Comparison of ENCODE assay signal across 8 cellular contexts in the genomic region with DNA sequence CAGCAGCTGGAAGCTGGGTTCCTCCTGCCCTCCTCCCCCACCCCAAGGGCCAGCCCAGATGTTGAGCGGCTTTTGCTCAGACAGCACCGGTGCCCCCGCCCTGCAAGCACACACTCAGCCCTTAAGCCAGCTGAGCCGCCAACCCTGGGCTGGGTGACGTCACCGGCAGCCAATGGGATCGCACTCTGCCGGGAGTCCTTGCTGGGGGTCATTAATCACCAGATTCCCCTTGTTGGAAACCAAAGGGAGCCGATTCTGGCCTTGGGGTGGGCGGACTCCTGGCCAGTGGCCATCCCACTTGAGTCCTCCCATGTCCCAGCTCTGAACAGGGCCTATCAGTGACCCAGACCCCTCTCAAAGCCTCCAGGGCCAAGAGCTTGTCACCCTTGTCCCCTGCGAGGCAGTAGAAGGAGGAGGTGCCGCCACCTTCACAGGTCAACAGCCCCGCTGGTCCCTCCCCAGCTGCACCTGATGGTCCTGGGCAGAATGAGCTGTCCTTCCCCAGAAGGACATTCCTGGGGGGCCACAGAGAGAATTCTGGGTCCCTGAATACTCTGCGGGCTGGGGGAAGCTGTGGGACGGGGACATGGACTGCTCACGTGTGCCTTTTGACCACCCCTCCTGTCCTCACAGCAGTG. TPM values are rescaled to one million over a fixed set of nuclear protein-coding genes. Genes with fewer than 3 reads are reported as not detected.
DNase-seq lines count a peak whose midpoint lies in the region; ATAC-seq and TF ChIP-seq lines count a peak whose summit lies in the region.

No MANE protein-coding gene starts in this region.

- H3K4me1 ChIP-seq in endodermal cell (ENCODE audit: control insufficient read depth, insufficient read depth, low read length): peaks cover 17% of the 10 kb centered on the region
- H3K4me1 ChIP-seq in muscle layer of colon (ENCODE audit: insufficient read depth, low read length): peaks cover 27% of the 10 kb centered on the region

- H3K9me3 Mint-ChIP-seq in endodermal cell: no peaks in the 10 kb centered on the region
- no peaks in the 10 kb centered on the region for H3K9me3 Mint-ChIP-seq in stimulated activated naive B cell treated with anti-CD40 and anti-IgM and Interleukin-4, amounts not matched to agents 10 μg/mL and 1 μg/mL and 100 μg/mL, for 72 hours

- no peak for TF ChIP-seq CTCF in endodermal cell (conservative IDR thresholded peaks at IDR 0.05)

- H3K27ac Mint-ChIP-seq in endodermal cell: no peak overlapping the region
- H3K27ac Mint-ChIP-seq in stimulated activated naive B cell treated with anti-CD40 and anti-IgM and Interleukin-4, amounts not matched to agents 10 μg/mL and 1 μg/mL and 100 μg/mL, for 72 hours: no peak overlapping the region

- H3K9me3 ChIP-seq in endodermal cell (ENCODE audit: control insufficient read depth, low read length) (no peaks in the 10 kb centered on the region), muscle layer of colon (ENCODE audit: low read length) (no peaks in the 10 kb centered on the region)

- H3K4me3 Mint-ChIP-seq in endodermal cell: no peak overlapping the region
- H3K4me3 Mint-ChIP-seq in stimulated activated naive B cell treated with anti-CD40 and anti-IgM and Interleukin-4, amounts not matched to agents 10 μg/mL and 1 μg/mL and 100 μg/mL, for 72 hours: no peak overlapping the region

- peaks cover 20% of the 10 kb centered on the region for H3K4me1 Mint-ChIP-seq in endodermal cell
- H3K4me1 Mint-ChIP-seq in stimulated activated naive B cell treated with anti-CD40 and anti-IgM and Interleukin-4, amounts not matched to agents 10 μg/mL and 1 μg/mL and 100 μg/mL, for 72 hours: peaks cover 3 to 12% of the 10 kb centered on the region in 2 donors

- H3K9ac ChIP-seq in endodermal cell (ENCODE audit: extremely low read depth, low read length, poor library complexity, severe bottlenecking) (no peak overlapping the region), muscle layer of colon (ENCODE audit: low read length) (no peak overlapping the region)

- H3K4me3 ChIP-seq in endodermal cell (ENCODE audit: low read length): no peak overlapping the region
- peak overlapping the region; percentile 11 to 24 for H3K4me3 ChIP-seq in muscle layer of colon (ENCODE audit: low read depth in 1 of 2, low read length in 2 of 2)

- no peaks in the 10 kb centered on the region for H3K36me3 ChIP-seq in endodermal cell (ENCODE audit: control insufficient read depth, insufficient read depth, low read length)
- H3K36me3 ChIP-seq in muscle layer of colon (ENCODE audit: insufficient read depth, low read length): peaks cover 11% of the 10 kb centered on the region

- no peaks in the 10 kb centered on the region for H3K36me3 Mint-ChIP-seq in endodermal cell (ENCODE audit: low read depth)
- no peaks in the 10 kb centered on the region for H3K36me3 Mint-ChIP-seq in stimulated activated naive B cell treated with anti-CD40 and anti-IgM and Interleukin-4, amounts not matched to agents 10 μg/mL and 1 μg/mL and 100 μg/mL, for 72 hours

- H3K27me3 Mint-ChIP-seq in endodermal cell (ENCODE audit: insufficient read depth): peaks cover 2% of the 10 kb centered on the region
- H3K27me3 Mint-ChIP-seq in stimulated activated naive B cell treated with anti-CD40 and anti-IgM and Interleukin-4, amounts not matched to agents 10 μg/mL and 1 μg/mL and 100 μg/mL, for 72 hours: peaks cover 35 to 91% of the 10 kb centered on the region in 2 donors

- H3K27me3 ChIP-seq in endodermal cell (ENCODE audit: control insufficient read depth, insufficient read depth, low read length, poor library complexity, severe bottlenecking): no peaks in the 10 kb centered on the region
- no peaks in the 10 kb centered on the region for H3K27me3 ChIP-seq in muscle layer of colon (ENCODE audit: control insufficient read depth in 1 of 2, insufficient read depth in 2 of 2, low read length in 2 of 2)

- ATAC-seq in stimulated activated naive B cell treated with anti-CD40 and anti-IgM and Interleukin-4, amounts not matched to agents 10 μg/mL and 1 μg/mL and 100 μg/mL, for 72 hours (replicated peaks): no peak
- no peak for ATAC-seq in HG02870 (IDR thresholded peaks at IDR 0.05; ENCODE audit: unreplicated experiment)

- DNase-seq in D341Med (ENCODE audit: low spot score) (peak; percentile 94), NCI-H226 (peak; percentile 85), endodermal cell (peak; percentile 92), NCI-H1048 (lab: John Stamatoyannopoulos, UW) (no peak)
- no peak for DNase-seq in stimulated activated naive B cell treated with anti-CD40 and anti-IgM and Interleukin-4, amounts not matched to agents 10 μg/mL and 1 μg/mL and 100 μg/mL, for 72 hours
- DNase-seq in stimulated activated CD4-positive, alpha-beta T cell treated with anti-CD3 and anti-CD28 coated beads, Interleukin-4, amount 100 ng/mL, for 24 hours: no peak

- H3K27ac ChIP-seq in endodermal cell (ENCODE audit: low read depth, low read length): peak overlapping the region; percentile 51
- H3K27ac ChIP-seq in muscle layer of colon (ENCODE audit: low read depth, low read length): peak overlapping the region; percentile 74

- WGBS in endodermal cell (ENCODE audit: insufficient coverage in 1 of 2, insufficient read length in 1 of 2), 2 experiments: 47 to 68% methylated on average over 8 to 16 of the region's 16 CpGs

RNA-seq across cellular contexts. Expression of gene DUSP8, which starts 7.4 kb away (rescaled TPM):
- 1 to 10 TPM; 4.7 to 7.0 TPM for total RNA-seq in endodermal cell
- polyA plus RNA-seq in endodermal cell (2013, experiment 1 of 2): 13.7 TPM
- 7.4 TPM for polyA plus RNA-seq in endodermal cell (2013, experiment 2 of 2)

RNA-seq across cellular contexts. Expression of gene KRTAP5-1, which starts 20.4 kb away (rescaled TPM):
- total RNA-seq in endodermal cell: not detected
- polyA plus RNA-seq in endodermal cell (2013, experiment 1 of 2): not detected
- not detected for polyA plus RNA-seq in endodermal cell (2013, experiment 2 of 2)

RNA-seq across cellular contexts. Expression of gene KRTAP5-2, which starts 33.4 kb away (rescaled TPM):
- not detected for total RNA-seq in endodermal cell
- polyA plus RNA-seq in endodermal cell (2013, experiment 1 of 2): not detected
- polyA plus RNA-seq in endodermal cell (2013, experiment 2 of 2): not detected

RNA-seq across cellular contexts. Expression of gene KRTAP5-3, which starts 43.6 kb away (rescaled TPM):
- total RNA-seq in endodermal cell: not detected
- polyA plus RNA-seq in endodermal cell (2013, experiment 1 of 2): not detected
- not detected for polyA plus RNA-seq in endodermal cell (2013, experiment 2 of 2)

RNA-seq across cellular contexts. Expression of gene KRTAP5-4, which starts 57.3 kb away (rescaled TPM):
- total RNA-seq in endodermal cell: not detected
- not detected for polyA plus RNA-seq in endodermal cell (2013, experiment 1 of 2)
- polyA plus RNA-seq in endodermal cell (2013, experiment 2 of 2): not detected

Comparison
In these comparisons a context has a peak if more than half of its experiments do, and no peak if none do; other contexts are left out.
1. DNase-seq: peak in D341Med (single experiment), NCI-H226 (single experiment) and endodermal cell (single experiment); none in stimulated activated naive B cell treated with anti-CD40 and anti-IgM and Interleukin-4, amounts not matched to agents 10 μg/mL and 1 μg/mL and 100 μg/mL, for 72 hours (single experiment), stimulated activated CD4-positive, alpha-beta T cell treated with anti-CD3 and anti-CD28 coated beads, Interleukin-4, amount 100 ng/mL, for 24 hours (single experiment) and NCI-H1048 (single experiment).